In the genomic region with DNA sequence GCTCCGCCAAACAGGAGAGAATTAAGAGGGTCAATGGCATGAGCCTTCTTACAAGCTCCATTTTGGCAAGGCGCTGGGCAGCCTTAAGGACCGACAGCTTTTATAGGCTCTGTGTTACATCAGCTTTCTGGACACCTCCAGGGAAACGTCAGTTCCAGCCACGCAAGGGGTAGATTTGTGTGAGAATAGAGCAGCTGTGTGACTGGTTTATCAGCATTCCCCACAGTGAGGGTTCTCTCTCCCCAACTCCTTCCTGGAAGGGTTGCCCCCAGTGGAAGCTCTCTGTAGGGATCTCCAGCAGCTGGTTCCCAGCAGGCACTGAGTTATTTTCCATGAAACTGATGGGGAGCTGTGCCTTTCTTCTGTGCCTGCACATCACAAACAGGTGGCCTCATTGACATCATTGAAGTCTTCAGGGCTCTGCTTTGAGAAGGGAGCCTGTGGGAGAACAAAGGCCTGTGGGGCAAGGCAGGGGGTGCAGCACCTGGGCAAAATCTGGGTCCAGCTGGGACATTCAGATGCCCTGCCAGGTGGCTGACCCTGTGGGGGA, we compare ENCODE assay signal across 29 cellular contexts. TPM values are rescaled to one million over a fixed set of nuclear protein-coding genes. Genes with fewer than 3 reads are reported as not detected.
DNase-seq lines count a peak whose midpoint lies in the region; TF ChIP-seq lines count a peak whose summit lies in the region.
"Had no signal": no experiment of that assay in that cellular context is flagged by ENCODE, and none has a peak within 500 bp of the region (broad histone marks: within the 10 kb centered on the region; RNA-seq: fewer than 3 reads in every experiment).

A gene with protein sequence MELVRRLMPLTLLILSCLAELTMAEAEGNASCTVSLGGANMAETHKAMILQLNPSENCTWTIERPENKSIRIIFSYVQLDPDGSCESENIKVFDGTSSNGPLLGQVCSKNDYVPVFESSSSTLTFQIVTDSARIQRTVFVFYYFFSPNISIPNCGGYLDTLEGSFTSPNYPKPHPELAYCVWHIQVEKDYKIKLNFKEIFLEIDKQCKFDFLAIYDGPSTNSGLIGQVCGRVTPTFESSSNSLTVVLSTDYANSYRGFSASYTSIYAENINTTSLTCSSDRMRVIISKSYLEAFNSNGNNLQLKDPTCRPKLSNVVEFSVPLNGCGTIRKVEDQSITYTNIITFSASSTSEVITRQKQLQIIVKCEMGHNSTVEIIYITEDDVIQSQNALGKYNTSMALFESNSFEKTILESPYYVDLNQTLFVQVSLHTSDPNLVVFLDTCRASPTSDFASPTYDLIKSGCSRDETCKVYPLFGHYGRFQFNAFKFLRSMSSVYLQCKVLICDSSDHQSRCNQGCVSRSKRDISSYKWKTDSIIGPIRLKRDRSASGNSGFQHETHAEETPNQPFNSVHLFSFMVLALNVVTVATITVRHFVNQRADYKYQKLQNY (minus strand): TSS at position 75 of the 550 bp plus-strand sequence. CDS start 14 bp downstream, at position 61.

- H3K4me3 Mint-ChIP-seq in T-helper 1 cell treated with Interleukin-12 subunit alpha and Interleukin-12 subunit beta and Interleukin-4 antibody, amounts not matched to agents 30 μg/mL and 1 μg/mL, for 36 hours = no peak within 1 kb of the TSS
- H3K4me3 Mint-ChIP-seq in endodermal cell = no peak within 1 kb of the TSS
- H3K4me3 Mint-ChIP-seq in neural progenitor cell = no peak within 1 kb of the TSS
- no peak within 1 kb of the TSS for H3K4me3 Mint-ChIP-seq in chondrocyte (ENCODE audit: unreplicated experiment)
- H3K4me3 Mint-ChIP-seq: activated CD8-positive, alpha-beta T cell treated with anti-CD3 and anti-CD28 coated beads, Interleukin-2, amount 10 ng/mL, durations not matched to agents 7 days and 5 days; activated naive CD8-positive, alpha-beta T cell; CD8-positive, alpha-beta T cell; mesothelial cell of epicardium; naive B cell had no signal

- H3K36me3 ChIP-seq in HUES48 (ENCODE audit: control insufficient read depth, insufficient read depth, low read length) (peaks cover 3% of the 10 kb centered on the region; the same call in 1 of the 2 replicates), endodermal cell (ENCODE audit: control insufficient read depth, insufficient read depth, low read length) (no peaks in the 10 kb centered on the region), neural progenitor cell (no peaks in the 10 kb centered on the region)
- H3K36me3 ChIP-seq: neutrophil, prostate gland had no signal

- peaks cover 20% of the 10 kb centered on the region; the same call in 1 of the 2 replicates for H3K4me1 ChIP-seq in HUES48 (ENCODE audit: control insufficient read depth, insufficient read depth, low read length)
- peaks cover 2% of the 10 kb centered on the region for H3K4me1 ChIP-seq in endodermal cell (ENCODE audit: control insufficient read depth, insufficient read depth, low read length)
- H3K4me1 ChIP-seq in neural progenitor cell = peaks cover 9% of the 10 kb centered on the region
- H3K4me1 ChIP-seq: prostate gland, tibial nerve had no signal

- WGBS in endodermal cell (ENCODE audit: insufficient coverage in 1 of 2, insufficient read length in 1 of 2), 2 experiments = 89 to 93% methylated on average over 3 to 5 of the region's 5 CpGs

- peaks cover 6% of the 10 kb centered on the region for H3F3A ChIP-seq in neural progenitor cell (ENCODE audit: low read depth)

- no peaks in the 10 kb centered on the region for H4K20me1 ChIP-seq in neural progenitor cell (ENCODE audit: low read depth)

- TF ChIP-seq CTCF in endodermal cell (conservative IDR thresholded peaks at IDR 0.05) = no peak
- TF ChIP-seq CTCF in neural progenitor cell (IDR thresholded peaks at IDR 0.05) = no peak
- TF ChIP-seq CTCF in chondrocyte (IDR thresholded peaks at IDR 0.05) = no peak
- no peak for TF ChIP-seq CTCF in coronary artery (IDR thresholded peaks at IDR 0.05)

- peaks cover 7% of the 10 kb centered on the region for H3K9me3 ChIP-seq in HUES48 (ENCODE audit: control insufficient read depth, insufficient read depth, low read length)
- H3K9me3 ChIP-seq in endodermal cell (ENCODE audit: control insufficient read depth, low read length) = peaks cover 13% of the 10 kb centered on the region
- H3K9me3 ChIP-seq in neural progenitor cell (ENCODE audit: low read depth) = peaks cover 6% of the 10 kb centered on the region
- H3K9me3 ChIP-seq: neutrophil, prostate gland had no signal

- DNase-seq in T-helper 1 cell = no peak
- DNase-seq in endodermal cell = peak; percentile 69
- peak; percentile 25 for DNase-seq in neural progenitor cell (ENCODE audit: low spot score)
- DNase-seq in chondrocyte (ENCODE audit: low spot score) = no peak
- DNase-seq in coronary artery (ENCODE audit: low spot score) = no peak
- DNase-seq in HUDEP-2 (lab: John Stamatoyannopoulos, UW; ENCODE audit: unreplicated experiment in 76 of 76) = no peak
- DNase-seq: activated CD4-positive, alpha-beta T cell treated with anti-CD3 and anti-CD28 coated beads for 1 hour; activated CD8-positive, alpha-beta T cell treated with anti-CD3 and anti-CD28 coated beads, Interleukin-2, amount 10 ng/mL, durations not matched to agents 7 days and 5 days; activated T-cell treated with anti-CD3 and anti-CD28 coated beads for 4 hours; CD8-positive, alpha-beta T cell; DMS153; effector CD8-positive, alpha-beta T cell; hypothalamus; kidney glomerular epithelial cell; naive B cell; NCI-H1092; NCI-H1930; NCI-H69; PC-9; stimulated activated CD8-positive, alpha-beta memory T cell treated with anti-CD3 and anti-CD28 coated beads, Interleukin-4, amount 100 ng/mL, for 48 hours had no signal

- no peaks in the 10 kb centered on the region for H3K79me2 ChIP-seq in neural progenitor cell (ENCODE audit: low read depth)

- peak within 1 kb of the TSS; percentile 12 for H3K27ac Mint-ChIP-seq in T-helper 1 cell treated with Interleukin-12 subunit alpha and Interleukin-12 subunit beta and Interleukin-4 antibody, amounts not matched to agents 30 μg/mL and 1 μg/mL, for 36 hours
- H3K27ac Mint-ChIP-seq in endodermal cell = no peak within 1 kb of the TSS
- H3K27ac Mint-ChIP-seq in neural progenitor cell = no peak within 1 kb of the TSS
- no peak within 1 kb of the TSS for H3K27ac Mint-ChIP-seq in chondrocyte (ENCODE audit: unreplicated experiment)
- H3K27ac Mint-ChIP-seq: activated CD8-positive, alpha-beta T cell treated with anti-CD3 and anti-CD28 coated beads, Interleukin-2, amount 10 ng/mL, durations not matched to agents 7 days and 5 days; activated naive CD8-positive, alpha-beta T cell; CD8-positive, alpha-beta T cell; mesothelial cell of epicardium had no signal

- peak within 1 kb of the TSS; percentile 42 for H2AFZ ChIP-seq in neural progenitor cell (replicated peaks)
- H2AFZ ChIP-seq: PC-9 had no signal

- no peaks in the 10 kb centered on the region for H3K27me3 Mint-ChIP-seq in T-helper 1 cell treated with Interleukin-12 subunit alpha and Interleukin-12 subunit beta and Interleukin-4 antibody, amounts not matched to agents 30 μg/mL and 1 μg/mL, for 36 hours (ENCODE audit: low read depth)
- H3K27me3 Mint-ChIP-seq in endodermal cell (ENCODE audit: insufficient read depth) = no peaks in the 10 kb centered on the region
- no peaks in the 10 kb centered on the region for H3K27me3 Mint-ChIP-seq in neural progenitor cell (ENCODE audit: insufficient read depth, low read depth)
- H3K27me3 Mint-ChIP-seq in chondrocyte (ENCODE audit: low read depth) = peaks cover 7% of the 10 kb centered on the region
- H3K27me3 Mint-ChIP-seq: activated naive CD8-positive, alpha-beta T cell; naive B cell had no signal

- peaks cover 38% of the 10 kb centered on the region for H3K36me3 Mint-ChIP-seq in T-helper 1 cell treated with Interleukin-12 subunit alpha and Interleukin-12 subunit beta and Interleukin-4 antibody, amounts not matched to agents 30 μg/mL and 1 μg/mL, for 36 hours (ENCODE audit: low read depth)
- peaks cover 13% of the 10 kb centered on the region for H3K36me3 Mint-ChIP-seq in endodermal cell (ENCODE audit: low read depth)
- no peaks in the 10 kb centered on the region for H3K36me3 Mint-ChIP-seq in neural progenitor cell
- no peaks in the 10 kb centered on the region for H3K36me3 Mint-ChIP-seq in chondrocyte (ENCODE audit: low read depth)
- H3K36me3 Mint-ChIP-seq: mesothelial cell of epicardium had no signal

- peak within 1 kb of the TSS; percentile 85 for H3K27ac ChIP-seq in HUES48 (ENCODE audit: low read depth, low read length)
- H3K27ac ChIP-seq in endodermal cell (ENCODE audit: low read depth, low read length) = no peak within 1 kb of the TSS
- H3K27ac ChIP-seq in neural progenitor cell = no peak within 1 kb of the TSS
- H3K27ac ChIP-seq in coronary artery = no peak within 1 kb of the TSS
- H3K27ac ChIP-seq: neutrophil, PC-9, prostate gland, tibial nerve had no signal

- H3K4me1 Mint-ChIP-seq in T-helper 1 cell treated with Interleukin-12 subunit alpha and Interleukin-12 subunit beta and Interleukin-4 antibody, amounts not matched to agents 30 μg/mL and 1 μg/mL, for 36 hours (ENCODE audit: low read depth) = peaks cover 12% of the 10 kb centered on the region
- H3K4me1 Mint-ChIP-seq in endodermal cell (peaks cover 8% of the 10 kb centered on the region), neural progenitor cell (peaks cover 2% of the 10 kb centered on the region), chondrocyte (ENCODE audit: low read depth) (peaks cover 16% of the 10 kb centered on the region)

- H3K4me2 ChIP-seq in neural progenitor cell = peak within 1 kb of the TSS; percentile 42
- H3K4me2 ChIP-seq: PC-9 had no signal

- H3K27me3 ChIP-seq in HUES48 (ENCODE audit: control insufficient read depth, insufficient read depth, low read length) (no peaks in the 10 kb centered on the region), endodermal cell (ENCODE audit: control insufficient read depth, insufficient read depth, low read length, poor library complexity, severe bottlenecking) (no peaks in the 10 kb centered on the region), neural progenitor cell (no peaks in the 10 kb centered on the region)
- H3K27me3 ChIP-seq: neutrophil, tibial nerve had no signal

- H3K9ac ChIP-seq in HUES48 (ENCODE audit: low read depth, low read length) = no peak within 1 kb of the TSS; the same call in 1 of the 2 replicates
- no peak within 1 kb of the TSS for H3K9ac ChIP-seq in endodermal cell (ENCODE audit: extremely low read depth, low read length, poor library complexity, severe bottlenecking)
- no peak within 1 kb of the TSS for H3K9ac ChIP-seq in neural progenitor cell

- H3K9me3 Mint-ChIP-seq in T-helper 1 cell treated with Interleukin-12 subunit alpha and Interleukin-12 subunit beta and Interleukin-4 antibody, amounts not matched to agents 30 μg/mL and 1 μg/mL, for 36 hours = peaks cover 4% of the 10 kb centered on the region
- H3K9me3 Mint-ChIP-seq in endodermal cell = peaks cover 13% of the 10 kb centered on the region
- H3K9me3 Mint-ChIP-seq in neural progenitor cell = no peaks in the 10 kb centered on the region
- peaks cover 7% of the 10 kb centered on the region for H3K9me3 Mint-ChIP-seq in chondrocyte (ENCODE audit: low read depth)

- H3K4me3 ChIP-seq in HUES48 (ENCODE audit: low read depth, low read length) = 0 out of 2 replicates have a peak within 1 kb of the TSS, but pooled peaks have one; percentile 9
- no peak within 1 kb of the TSS for H3K4me3 ChIP-seq in endodermal cell (ENCODE audit: low read length)
- no peak within 1 kb of the TSS for H3K4me3 ChIP-seq in neural progenitor cell
- no peak within 1 kb of the TSS for H3K4me3 ChIP-seq in coronary artery
- H3K4me3 ChIP-seq: K562, PC-9, prostate gland, tibial nerve had no signal

RNA-seq across cellular contexts. Expression of the gene that starts here (rescaled TPM):
- under 1 TPM in 1 of 2 donors, not detected in 1; 0.53 TPM for total RNA-seq in endodermal cell
- 1.5 TPM for polyA plus RNA-seq in endodermal cell (2013, experiment 1 of 2)
- 1.2 TPM for polyA plus RNA-seq in endodermal cell (2013, experiment 2 of 2)
- 0.43 and 0.74 TPM in 2 replicates for total RNA-seq in neural progenitor cell (ENCODE audit: low replicate concordance)
- total RNA-seq in chondrocyte = not detected in 3 replicates
- total RNA-seq: mesothelial cell of epicardium, Right ventricle myocardium inferior had no signal

Comparison
In these comparisons a context has a peak if more than half of its experiments do, and no peak if none do; other contexts are left out.
1. Peak in DNase-seq and H3K4me2 ChIP-seq in neural progenitor cell; RNA of the gene not detected or under 1 TPM.